1 cellular context compared by ENCODE assay signal in the genomic region with DNA sequence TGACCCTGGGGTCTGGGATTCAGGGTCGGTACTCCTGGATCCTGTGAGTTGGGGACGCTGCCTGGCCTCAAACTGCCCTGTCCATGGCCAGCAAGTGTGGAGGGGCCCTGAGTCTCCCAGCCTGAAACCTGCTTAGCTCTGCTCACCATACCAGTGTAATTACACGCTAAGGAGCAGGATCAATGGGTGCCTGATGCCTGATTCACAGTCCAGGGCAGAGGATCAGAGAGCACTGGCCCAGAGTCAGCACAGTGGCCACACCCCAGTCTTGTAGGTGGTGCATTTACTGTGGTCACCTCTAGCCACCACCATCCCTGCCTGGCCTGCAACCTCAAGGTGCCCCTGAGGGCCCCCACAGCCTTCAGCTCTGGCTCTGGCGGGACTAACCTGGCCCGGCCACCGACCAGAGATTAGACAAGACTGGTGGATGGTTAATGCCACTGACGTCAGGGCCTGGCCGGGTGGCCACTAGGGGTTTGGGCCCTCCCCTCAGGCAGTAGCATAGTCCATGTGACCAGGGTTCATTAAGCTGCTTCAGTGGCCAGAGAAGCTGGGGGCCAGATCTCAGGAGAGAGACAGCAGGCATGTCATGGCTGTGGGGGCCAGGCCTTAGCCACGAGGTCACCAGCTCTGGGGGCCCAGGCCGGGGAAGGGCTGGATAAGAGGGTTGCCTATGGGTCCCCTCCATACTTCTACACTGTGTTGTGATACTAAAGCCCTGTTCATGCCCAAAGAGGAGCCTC.
TF ChIP-seq lines count a peak whose summit lies in the region.

No MANE protein-coding gene starts in this region.

TF ChIP-seq in HepG2, 621 proteins besides CTCF, POLR2A, EP300 and RAD21 (continued from another document and continues in another):
- TF ChIP-seq, protein P1, sequence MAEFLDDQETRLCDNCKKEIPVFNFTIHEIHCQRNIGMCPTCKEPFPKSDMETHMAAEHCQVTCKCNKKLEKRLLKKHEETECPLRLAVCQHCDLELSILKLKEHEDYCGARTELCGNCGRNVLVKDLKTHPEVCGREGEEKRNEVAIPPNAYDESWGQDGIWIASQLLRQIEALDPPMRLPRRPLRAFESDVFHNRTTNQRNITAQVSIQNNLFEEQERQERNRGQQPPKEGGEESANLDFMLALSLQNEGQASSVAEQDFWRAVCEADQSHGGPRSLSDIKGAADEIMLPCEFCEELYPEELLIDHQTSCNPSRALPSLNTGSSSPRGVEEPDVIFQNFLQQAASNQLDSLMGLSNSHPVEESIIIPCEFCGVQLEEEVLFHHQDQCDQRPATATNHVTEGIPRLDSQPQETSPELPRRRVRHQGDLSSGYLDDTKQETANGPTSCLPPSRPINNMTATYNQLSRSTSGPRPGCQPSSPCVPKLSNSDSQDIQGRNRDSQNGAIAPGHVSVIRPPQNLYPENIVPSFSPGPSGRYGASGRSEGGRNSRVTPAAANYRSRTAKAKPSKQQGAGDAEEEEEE (CRISPR knock-in tag; IDR thresholded peaks at IDR 0.05; ENCODE audit: borderline replicate concordance), result no peak
- TF ChIP-seq KLF16 (CRISPR knock-in tag; IDR thresholded peaks at IDR 0.05), result 0 out of 4 replicates have a peak, but pooled peaks of 1 of the 2 experiments have one; percentile 22
- peak; percentile 68; the same call in 1 of the 2 replicates for TF ChIP-seq ZFP36L1 (CRISPR knock-in tag; IDR thresholded peaks at IDR 0.05)
- TF ChIP-seq ZNF737 (CRISPR knock-in tag; IDR thresholded peaks at IDR 0.05; ENCODE audit: borderline replicate concordance), result 0 out of 2 replicates have a peak, but pooled peaks have one; percentile 34
- peak; percentile 42 for TF ChIP-seq ZNF883 (CRISPR knock-in tag; IDR thresholded peaks at IDR 0.05; ENCODE audit: not compliant biosample characterization)
- TF ChIP-seq MAZ (IDR thresholded peaks at IDR 0.05; ENCODE audit: borderline replicate concordance, low read depth, low read length), result no peak
- TF ChIP-seq MAZ (CRISPR knock-in tag; IDR thresholded peaks at IDR 0.05; ENCODE audit: low read depth), result peak; percentile 56; the same call in 1 of the 2 replicates
- TF ChIP-seq ZMAT3 (CRISPR knock-in tag; conservative IDR thresholded peaks at IDR 0.05), result peak; percentile 77; the same call in 1 of the 2 replicates
- no peak for TF ChIP-seq SP1 (IDR thresholded peaks at IDR 0.05)
- TF ChIP-seq SP1 (CRISPR knock-in tag; IDR thresholded peaks at IDR 0.05), result peak; percentile 67; the same call in 1 of the 2 replicates
- TF ChIP-seq, protein P2, sequence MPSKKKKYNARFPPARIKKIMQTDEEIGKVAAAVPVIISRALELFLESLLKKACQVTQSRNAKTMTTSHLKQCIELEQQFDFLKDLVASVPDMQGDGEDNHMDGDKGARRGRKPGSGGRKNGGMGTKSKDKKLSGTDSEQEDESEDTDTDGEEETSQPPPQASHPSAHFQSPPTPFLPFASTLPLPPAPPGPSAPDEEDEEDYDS (CRISPR knock-in tag; IDR thresholded peaks at IDR 0.05), result peak; percentile 93
- TF ChIP-seq SIX1 (CRISPR knock-in tag; IDR thresholded peaks at IDR 0.05; ENCODE audit: borderline replicate concordance), result no peak
- peak; percentile 23 for TF ChIP-seq ZNF878 (CRISPR knock-in tag; IDR thresholded peaks at IDR 0.05)
- no peak for TF ChIP-seq ZNF747 (CRISPR knock-in tag; IDR thresholded peaks at IDR 0.05; ENCODE audit: borderline replicate concordance)
- TF ChIP-seq ATF6 (CRISPR knock-in tag; conservative IDR thresholded peaks at IDR 0.05), result no peak
- TF ChIP-seq, protein P3, sequence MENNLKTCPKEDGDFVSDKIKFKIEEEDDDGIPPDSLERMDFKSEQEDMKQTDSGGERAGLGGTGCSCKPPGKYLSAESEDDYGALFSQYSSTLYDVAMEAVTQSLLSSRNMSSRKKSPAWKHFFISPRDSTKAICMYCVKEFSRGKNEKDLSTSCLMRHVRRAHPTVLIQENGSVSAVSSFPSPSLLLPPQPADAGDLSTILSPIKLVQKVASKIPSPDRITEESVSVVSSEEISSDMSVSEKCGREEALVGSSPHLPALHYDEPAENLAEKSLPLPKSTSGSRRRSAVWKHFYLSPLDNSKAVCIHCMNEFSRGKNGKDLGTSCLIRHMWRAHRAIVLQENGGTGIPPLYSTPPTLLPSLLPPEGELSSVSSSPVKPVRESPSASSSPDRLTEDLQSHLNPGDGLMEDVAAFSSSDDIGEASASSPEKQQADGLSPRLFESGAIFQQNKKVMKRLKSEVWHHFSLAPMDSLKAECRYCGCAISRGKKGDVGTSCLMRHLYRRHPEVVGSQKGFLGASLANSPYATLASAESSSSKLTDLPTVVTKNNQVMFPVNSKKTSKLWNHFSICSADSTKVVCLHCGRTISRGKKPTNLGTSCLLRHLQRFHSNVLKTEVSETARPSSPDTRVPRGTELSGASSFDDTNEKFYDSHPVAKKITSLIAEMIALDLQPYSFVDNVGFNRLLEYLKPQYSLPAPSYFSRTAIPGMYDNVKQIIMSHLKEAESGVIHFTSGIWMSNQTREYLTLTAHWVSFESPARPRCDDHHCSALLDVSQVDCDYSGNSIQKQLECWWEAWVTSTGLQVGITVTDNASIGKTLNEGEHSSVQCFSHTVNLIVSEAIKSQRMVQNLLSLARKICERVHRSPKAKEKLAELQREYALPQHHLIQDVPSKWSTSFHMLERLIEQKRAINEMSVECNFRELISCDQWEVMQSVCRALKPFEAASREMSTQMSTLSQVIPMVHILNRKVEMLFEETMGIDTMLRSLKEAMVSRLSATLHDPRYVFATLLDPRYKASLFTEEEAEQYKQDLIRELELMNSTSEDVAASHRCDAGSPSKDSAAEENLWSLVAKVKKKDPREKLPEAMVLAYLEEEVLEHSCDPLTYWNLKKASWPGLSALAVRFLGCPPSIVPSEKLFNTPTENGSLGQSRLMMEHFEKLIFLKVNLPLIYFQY (CRISPR knock-in tag; IDR thresholded peaks at IDR 0.05; ENCODE audit: borderline replicate concordance), result 0 out of 2 replicates have a peak, but pooled peaks have one; percentile 26
- TF ChIP-seq NFKBIZ (CRISPR knock-in tag; IDR thresholded peaks at IDR 0.05), result no peak
- peak; percentile 65; the same call in 1 of the 2 replicates for TF ChIP-seq ZNF580 (CRISPR knock-in tag; IDR thresholded peaks at IDR 0.05; ENCODE audit: borderline replicate concordance, low read depth)
- TF ChIP-seq PHF5A (CRISPR knock-in tag; IDR thresholded peaks at IDR 0.05; ENCODE audit: low read depth, unreplicated experiment), result peak; percentile 61
- TF ChIP-seq NAIF1 (CRISPR knock-in tag; IDR thresholded peaks at IDR 0.05; ENCODE audit: borderline replicate concordance), result no peak
- TF ChIP-seq HOXD1 (CRISPR knock-in tag; IDR thresholded peaks at IDR 0.05), result no peak
- peak; percentile 42; the same call in 1 of the 2 replicates for TF ChIP-seq RARA (CRISPR knock-in tag; IDR thresholded peaks at IDR 0.05)
- TF ChIP-seq, protein P4, sequence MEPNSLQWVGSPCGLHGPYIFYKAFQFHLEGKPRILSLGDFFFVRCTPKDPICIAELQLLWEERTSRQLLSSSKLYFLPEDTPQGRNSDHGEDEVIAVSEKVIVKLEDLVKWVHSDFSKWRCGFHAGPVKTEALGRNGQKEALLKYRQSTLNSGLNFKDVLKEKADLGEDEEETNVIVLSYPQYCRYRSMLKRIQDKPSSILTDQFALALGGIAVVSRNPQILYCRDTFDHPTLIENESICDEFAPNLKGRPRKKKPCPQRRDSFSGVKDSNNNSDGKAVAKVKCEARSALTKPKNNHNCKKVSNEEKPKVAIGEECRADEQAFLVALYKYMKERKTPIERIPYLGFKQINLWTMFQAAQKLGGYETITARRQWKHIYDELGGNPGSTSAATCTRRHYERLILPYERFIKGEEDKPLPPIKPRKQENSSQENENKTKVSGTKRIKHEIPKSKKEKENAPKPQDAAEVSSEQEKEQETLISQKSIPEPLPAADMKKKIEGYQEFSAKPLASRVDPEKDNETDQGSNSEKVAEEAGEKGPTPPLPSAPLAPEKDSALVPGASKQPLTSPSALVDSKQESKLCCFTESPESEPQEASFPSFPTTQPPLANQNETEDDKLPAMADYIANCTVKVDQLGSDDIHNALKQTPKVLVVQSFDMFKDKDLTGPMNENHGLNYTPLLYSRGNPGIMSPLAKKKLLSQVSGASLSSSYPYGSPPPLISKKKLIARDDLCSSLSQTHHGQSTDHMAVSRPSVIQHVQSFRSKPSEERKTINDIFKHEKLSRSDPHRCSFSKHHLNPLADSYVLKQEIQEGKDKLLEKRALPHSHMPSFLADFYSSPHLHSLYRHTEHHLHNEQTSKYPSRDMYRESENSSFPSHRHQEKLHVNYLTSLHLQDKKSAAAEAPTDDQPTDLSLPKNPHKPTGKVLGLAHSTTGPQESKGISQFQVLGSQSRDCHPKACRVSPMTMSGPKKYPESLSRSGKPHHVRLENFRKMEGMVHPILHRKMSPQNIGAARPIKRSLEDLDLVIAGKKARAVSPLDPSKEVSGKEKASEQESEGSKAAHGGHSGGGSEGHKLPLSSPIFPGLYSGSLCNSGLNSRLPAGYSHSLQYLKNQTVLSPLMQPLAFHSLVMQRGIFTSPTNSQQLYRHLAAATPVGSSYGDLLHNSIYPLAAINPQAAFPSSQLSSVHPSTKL (CRISPR knock-in tag; IDR thresholded peaks at IDR 0.05), result no peak
- TF ChIP-seq SMC3 (IDR thresholded peaks at IDR 0.05; ENCODE audit: low read length), result no peak; the same call in 1 of the 2 replicates
- TF ChIP-seq CHD4 (IDR thresholded peaks at IDR 0.05; ENCODE audit: borderline replicate concordance, low read length), result no peak
- no peak for TF ChIP-seq TP53 (CRISPR knock-in tag; conservative IDR thresholded peaks at IDR 0.05)
- 0 out of 2 replicates have a peak, but pooled peaks have one; percentile 47 for TF ChIP-seq ZBTB38 (CRISPR knock-in tag; IDR thresholded peaks at IDR 0.05)
- TF ChIP-seq, protein P5, sequence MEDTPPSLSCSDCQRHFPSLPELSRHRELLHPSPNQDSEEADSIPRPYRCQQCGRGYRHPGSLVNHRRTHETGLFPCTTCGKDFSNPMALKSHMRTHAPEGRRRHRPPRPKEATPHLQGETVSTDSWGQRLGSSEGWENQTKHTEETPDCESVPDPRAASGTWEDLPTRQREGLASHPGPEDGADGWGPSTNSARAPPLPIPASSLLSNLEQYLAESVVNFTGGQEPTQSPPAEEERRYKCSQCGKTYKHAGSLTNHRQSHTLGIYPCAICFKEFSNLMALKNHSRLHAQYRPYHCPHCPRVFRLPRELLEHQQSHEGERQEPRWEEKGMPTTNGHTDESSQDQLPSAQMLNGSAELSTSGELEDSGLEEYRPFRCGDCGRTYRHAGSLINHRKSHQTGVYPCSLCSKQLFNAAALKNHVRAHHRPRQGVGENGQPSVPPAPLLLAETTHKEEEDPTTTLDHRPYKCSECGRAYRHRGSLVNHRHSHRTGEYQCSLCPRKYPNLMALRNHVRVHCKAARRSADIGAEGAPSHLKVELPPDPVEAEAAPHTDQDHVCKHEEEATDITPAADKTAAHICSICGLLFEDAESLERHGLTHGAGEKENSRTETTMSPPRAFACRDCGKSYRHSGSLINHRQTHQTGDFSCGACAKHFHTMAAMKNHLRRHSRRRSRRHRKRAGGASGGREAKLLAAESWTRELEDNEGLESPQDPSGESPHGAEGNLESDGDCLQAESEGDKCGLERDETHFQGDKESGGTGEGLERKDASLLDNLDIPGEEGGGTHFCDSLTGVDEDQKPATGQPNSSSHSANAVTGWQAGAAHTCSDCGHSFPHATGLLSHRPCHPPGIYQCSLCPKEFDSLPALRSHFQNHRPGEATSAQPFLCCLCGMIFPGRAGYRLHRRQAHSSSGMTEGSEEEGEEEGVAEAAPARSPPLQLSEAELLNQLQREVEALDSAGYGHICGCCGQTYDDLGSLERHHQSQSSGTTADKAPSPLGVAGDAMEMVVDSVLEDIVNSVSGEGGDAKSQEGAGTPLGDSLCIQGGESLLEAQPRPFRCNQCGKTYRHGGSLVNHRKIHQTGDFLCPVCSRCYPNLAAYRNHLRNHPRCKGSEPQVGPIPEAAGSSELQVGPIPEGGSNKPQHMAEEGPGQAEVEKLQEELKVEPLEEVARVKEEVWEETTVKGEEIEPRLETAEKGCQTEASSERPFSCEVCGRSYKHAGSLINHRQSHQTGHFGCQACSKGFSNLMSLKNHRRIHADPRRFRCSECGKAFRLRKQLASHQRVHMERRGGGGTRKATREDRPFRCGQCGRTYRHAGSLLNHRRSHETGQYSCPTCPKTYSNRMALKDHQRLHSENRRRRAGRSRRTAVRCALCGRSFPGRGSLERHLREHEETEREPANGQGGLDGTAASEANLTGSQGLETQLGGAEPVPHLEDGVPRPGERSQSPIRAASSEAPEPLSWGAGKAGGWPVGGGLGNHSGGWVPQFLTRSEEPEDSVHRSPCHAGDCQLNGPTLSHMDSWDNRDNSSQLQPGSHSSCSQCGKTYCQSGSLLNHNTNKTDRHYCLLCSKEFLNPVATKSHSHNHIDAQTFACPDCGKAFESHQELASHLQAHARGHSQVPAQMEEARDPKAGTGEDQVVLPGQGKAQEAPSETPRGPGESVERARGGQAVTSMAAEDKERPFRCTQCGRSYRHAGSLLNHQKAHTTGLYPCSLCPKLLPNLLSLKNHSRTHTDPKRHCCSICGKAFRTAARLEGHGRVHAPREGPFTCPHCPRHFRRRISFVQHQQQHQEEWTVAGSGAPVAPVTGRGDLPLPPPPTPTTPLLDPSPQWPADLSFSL (CRISPR knock-in tag; IDR thresholded peaks at IDR 0.05), result no peak
- TF ChIP-seq HNRNPLL (IDR thresholded peaks at IDR 0.05; ENCODE audit: low read depth, low read length, poor library complexity, severe bottlenecking), result no peak
- TF ChIP-seq, protein P6, sequence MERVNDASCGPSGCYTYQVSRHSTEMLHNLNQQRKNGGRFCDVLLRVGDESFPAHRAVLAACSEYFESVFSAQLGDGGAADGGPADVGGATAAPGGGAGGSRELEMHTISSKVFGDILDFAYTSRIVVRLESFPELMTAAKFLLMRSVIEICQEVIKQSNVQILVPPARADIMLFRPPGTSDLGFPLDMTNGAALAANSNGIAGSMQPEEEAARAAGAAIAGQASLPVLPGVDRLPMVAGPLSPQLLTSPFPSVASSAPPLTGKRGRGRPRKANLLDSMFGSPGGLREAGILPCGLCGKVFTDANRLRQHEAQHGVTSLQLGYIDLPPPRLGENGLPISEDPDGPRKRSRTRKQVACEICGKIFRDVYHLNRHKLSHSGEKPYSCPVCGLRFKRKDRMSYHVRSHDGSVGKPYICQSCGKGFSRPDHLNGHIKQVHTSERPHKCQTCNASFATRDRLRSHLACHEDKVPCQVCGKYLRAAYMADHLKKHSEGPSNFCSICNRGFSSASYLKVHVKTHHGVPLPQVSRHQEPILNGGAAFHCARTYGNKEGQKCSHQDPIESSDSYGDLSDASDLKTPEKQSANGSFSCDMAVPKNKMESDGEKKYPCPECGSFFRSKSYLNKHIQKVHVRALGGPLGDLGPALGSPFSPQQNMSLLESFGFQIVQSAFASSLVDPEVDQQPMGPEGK (CRISPR knock-in tag; IDR thresholded peaks at IDR 0.05), result peak; percentile 88
